Comparison of ENCODE assay signal across 8 cellular contexts in the genomic region with DNA sequence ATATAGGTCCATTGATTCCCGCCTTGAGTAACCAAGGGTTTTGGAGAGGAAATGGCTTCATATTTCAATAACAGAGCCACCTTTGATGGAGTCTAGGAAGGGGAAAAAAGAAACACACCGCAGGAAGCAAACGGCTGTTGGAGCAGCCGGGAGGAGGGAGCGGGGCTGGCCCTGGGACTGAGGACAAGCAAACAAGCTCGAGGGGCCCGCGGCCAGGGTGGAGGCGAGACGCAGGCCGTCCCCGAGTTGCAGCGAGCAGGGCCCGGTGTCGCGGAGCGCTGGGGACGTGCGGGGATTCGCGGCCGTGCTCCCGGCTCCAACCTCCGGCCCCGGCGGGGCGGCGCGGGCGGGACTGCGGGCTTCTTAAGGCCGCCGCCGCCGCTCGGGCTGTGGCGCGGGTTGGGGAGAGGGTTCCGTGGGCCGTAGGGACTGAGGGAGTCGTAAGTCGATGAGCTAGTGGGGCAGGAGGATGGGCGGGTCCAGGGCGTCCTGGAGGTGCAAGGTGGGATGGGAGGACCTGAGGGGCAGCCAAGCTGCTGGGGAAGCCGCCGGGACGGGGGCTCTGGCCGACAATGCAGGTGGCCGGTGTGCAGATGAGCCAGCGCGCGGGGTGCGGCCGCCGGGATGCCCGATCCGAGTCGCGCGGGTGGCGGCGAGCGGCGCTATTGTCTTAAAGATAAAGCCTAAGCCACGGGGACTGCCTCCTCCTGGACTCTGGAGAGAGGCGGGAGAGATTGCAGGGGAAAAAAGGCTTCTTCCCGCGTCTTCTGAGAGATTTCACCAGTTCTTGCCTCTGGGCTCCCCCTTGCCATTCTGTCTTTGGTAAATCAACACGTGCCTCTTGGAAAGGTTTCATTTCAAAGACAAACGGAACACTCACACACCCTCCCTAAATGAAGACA. TPM values are rescaled to one million over a fixed set of nuclear protein-coding genes. Genes with fewer than 3 reads are reported as not detected.
DNase-seq lines count a peak whose midpoint lies in the region; ATAC-seq and TF ChIP-seq lines count a peak whose summit lies in the region.

No MANE protein-coding gene starts in this region.

- DNase-seq in BJ (ENCODE audit: low read depth) (no peak), OCI-M1 (lab: John Stamatoyannopoulos, UW) (peak; percentile 51), chondrocyte (ENCODE audit: low spot score) (peak; percentile 94), kidney tubule cell (ENCODE audit: low spot score) (peak; percentile 50)

- H3K27me3 ChIP-seq in BJ (ENCODE audit: control insufficient read depth, insufficient read depth, low read length), result peaks cover 8% of the 10 kb centered on the region

- ATAC-seq in GM18517 (IDR thresholded peaks at IDR 0.05; ENCODE audit: unreplicated experiment) (peak; percentile 49), HG03439 (IDR thresholded peaks at IDR 0.05; ENCODE audit: unreplicated experiment) (peak; percentile 50), GM21737 (IDR thresholded peaks at IDR 0.05; ENCODE audit: unreplicated experiment) (no peak)
- no peak for ATAC-seq in stimulated activated memory B cell treated with anti-CD40 and anti-IgM and Interleukin-4, amounts not matched to agents 10 μg/mL and 1 μg/mL and 100 μg/mL, for 72 hours

- H3K36me3 Mint-ChIP-seq in chondrocyte (ENCODE audit: low read depth), result no peaks in the 10 kb centered on the region
- no peaks in the 10 kb centered on the region for H3K36me3 Mint-ChIP-seq in stimulated activated memory B cell treated with anti-CD40 and anti-IgM and Interleukin-4, amounts not matched to agents 10 μg/mL and 1 μg/mL and 100 μg/mL, for 72 hours

- peaks cover 76% of the 10 kb centered on the region for H3K4me1 Mint-ChIP-seq in chondrocyte (ENCODE audit: low read depth)
- peaks cover 13% of the 10 kb centered on the region for H3K4me1 Mint-ChIP-seq in stimulated activated memory B cell treated with anti-CD40 and anti-IgM and Interleukin-4, amounts not matched to agents 10 μg/mL and 1 μg/mL and 100 μg/mL, for 72 hours

- H3K27ac Mint-ChIP-seq in chondrocyte (ENCODE audit: unreplicated experiment), result peak overlapping the region; percentile 95
- no peak overlapping the region for H3K27ac Mint-ChIP-seq in stimulated activated memory B cell treated with anti-CD40 and anti-IgM and Interleukin-4, amounts not matched to agents 10 μg/mL and 1 μg/mL and 100 μg/mL, for 72 hours

- CTCF ChIA-PET in BJ (lab: Yijun Ruan, JAX), result interaction anchor here (0.6 to 3.1 kb wide), 4 partner anchors 10 to 710 kb away, joined by 3 to 12 read pairs (median 4); no protein-coding TSS in a partner anchor

- no peaks in the 10 kb centered on the region for H3K27me3 Mint-ChIP-seq in chondrocyte (ENCODE audit: low read depth)
- peaks cover 47% of the 10 kb centered on the region for H3K27me3 Mint-ChIP-seq in stimulated activated memory B cell treated with anti-CD40 and anti-IgM and Interleukin-4, amounts not matched to agents 10 μg/mL and 1 μg/mL and 100 μg/mL, for 72 hours

- no peaks in the 10 kb centered on the region for H3K9me3 Mint-ChIP-seq in chondrocyte (ENCODE audit: low read depth)
- no peaks in the 10 kb centered on the region for H3K9me3 Mint-ChIP-seq in stimulated activated memory B cell treated with anti-CD40 and anti-IgM and Interleukin-4, amounts not matched to agents 10 μg/mL and 1 μg/mL and 100 μg/mL, for 72 hours

- TF ChIP-seq CTCF in BJ (IDR thresholded peaks at IDR 0.05; ENCODE audit: insufficient read depth, low read depth, low read length), result peak; percentile 36
- peak; percentile 88 for TF ChIP-seq CTCF in chondrocyte (IDR thresholded peaks at IDR 0.05)

- peak overlapping the region; percentile 84 for H3K4me3 Mint-ChIP-seq in chondrocyte (ENCODE audit: unreplicated experiment)
- peak overlapping the region; percentile 55 for H3K4me3 Mint-ChIP-seq in stimulated activated memory B cell treated with anti-CD40 and anti-IgM and Interleukin-4, amounts not matched to agents 10 μg/mL and 1 μg/mL and 100 μg/mL, for 72 hours

- H3K36me3 ChIP-seq in BJ (ENCODE audit: control insufficient read depth, insufficient read depth, low read length), result no peaks in the 10 kb centered on the region

- peak overlapping the region; percentile 51 for H3K4me3 ChIP-seq in BJ (ENCODE audit: low read depth, low read length)

- POLR2A ChIA-PET in BJ (lab: Charles Lee), result no interaction called here

RNA-seq across cellular contexts. Expression of a gene that starts 1.5 kb away (rescaled TPM):
- polyA plus RNA-seq in BJ (2011; rRNA removed), result 2.5 and 4.1 TPM in 2 replicates
- 1.1 and 2.3 TPM in 2 replicates for polyA minus RNA-seq in BJ (2011; rRNA and poly(A)+ RNA removed)
- 248 to 316 TPM (median 275 TPM) in 3 replicates for total RNA-seq in chondrocyte

Comparison
In these comparisons a context has a peak if more than half of its experiments do, and no peak if none do; other contexts are left out.
1. ATAC-seq: peak in GM18517 (single experiment) and HG03439 (single experiment); none in stimulated activated memory B cell treated with anti-CD40 and anti-IgM and Interleukin-4, amounts not matched to agents 10 μg/mL and 1 μg/mL and 100 μg/mL, for 72 hours (single experiment) and GM21737 (single experiment).